In the genomic region with DNA sequence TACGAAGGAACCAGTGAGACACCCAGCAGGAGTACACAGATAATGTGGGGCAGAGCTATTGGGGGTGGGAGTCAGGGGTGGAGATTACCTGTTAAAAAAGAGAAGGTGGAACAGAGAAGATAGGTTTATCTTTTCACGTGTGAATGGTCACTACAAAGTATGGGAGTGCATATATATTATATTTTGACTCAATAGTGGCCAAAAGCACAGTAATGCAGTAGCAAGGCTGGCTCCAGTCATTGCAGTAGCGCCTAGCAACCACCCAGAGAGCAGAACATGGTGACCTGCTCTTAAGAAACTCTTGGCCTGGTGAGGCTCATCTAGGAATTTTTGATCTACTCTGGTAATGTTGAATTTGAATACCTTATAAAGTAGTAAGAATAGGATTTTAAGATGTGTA, we compare ENCODE assay signal across 1 cellular context.
TF ChIP-seq lines count a peak whose summit lies in the region.

No MANE protein-coding gene starts in this region.

TF ChIP-seq in K562, 482 proteins besides CTCF, POLR2A, EP300 and RAD21:
- TF ChIP-seq HMG20B (CRISPR knock-in tag; IDR thresholded peaks at IDR 0.05) (no peak), RFX1 (IDR thresholded peaks at IDR 0.05) (peak; percentile 66)
- TF ChIP-seq, protein P1, sequence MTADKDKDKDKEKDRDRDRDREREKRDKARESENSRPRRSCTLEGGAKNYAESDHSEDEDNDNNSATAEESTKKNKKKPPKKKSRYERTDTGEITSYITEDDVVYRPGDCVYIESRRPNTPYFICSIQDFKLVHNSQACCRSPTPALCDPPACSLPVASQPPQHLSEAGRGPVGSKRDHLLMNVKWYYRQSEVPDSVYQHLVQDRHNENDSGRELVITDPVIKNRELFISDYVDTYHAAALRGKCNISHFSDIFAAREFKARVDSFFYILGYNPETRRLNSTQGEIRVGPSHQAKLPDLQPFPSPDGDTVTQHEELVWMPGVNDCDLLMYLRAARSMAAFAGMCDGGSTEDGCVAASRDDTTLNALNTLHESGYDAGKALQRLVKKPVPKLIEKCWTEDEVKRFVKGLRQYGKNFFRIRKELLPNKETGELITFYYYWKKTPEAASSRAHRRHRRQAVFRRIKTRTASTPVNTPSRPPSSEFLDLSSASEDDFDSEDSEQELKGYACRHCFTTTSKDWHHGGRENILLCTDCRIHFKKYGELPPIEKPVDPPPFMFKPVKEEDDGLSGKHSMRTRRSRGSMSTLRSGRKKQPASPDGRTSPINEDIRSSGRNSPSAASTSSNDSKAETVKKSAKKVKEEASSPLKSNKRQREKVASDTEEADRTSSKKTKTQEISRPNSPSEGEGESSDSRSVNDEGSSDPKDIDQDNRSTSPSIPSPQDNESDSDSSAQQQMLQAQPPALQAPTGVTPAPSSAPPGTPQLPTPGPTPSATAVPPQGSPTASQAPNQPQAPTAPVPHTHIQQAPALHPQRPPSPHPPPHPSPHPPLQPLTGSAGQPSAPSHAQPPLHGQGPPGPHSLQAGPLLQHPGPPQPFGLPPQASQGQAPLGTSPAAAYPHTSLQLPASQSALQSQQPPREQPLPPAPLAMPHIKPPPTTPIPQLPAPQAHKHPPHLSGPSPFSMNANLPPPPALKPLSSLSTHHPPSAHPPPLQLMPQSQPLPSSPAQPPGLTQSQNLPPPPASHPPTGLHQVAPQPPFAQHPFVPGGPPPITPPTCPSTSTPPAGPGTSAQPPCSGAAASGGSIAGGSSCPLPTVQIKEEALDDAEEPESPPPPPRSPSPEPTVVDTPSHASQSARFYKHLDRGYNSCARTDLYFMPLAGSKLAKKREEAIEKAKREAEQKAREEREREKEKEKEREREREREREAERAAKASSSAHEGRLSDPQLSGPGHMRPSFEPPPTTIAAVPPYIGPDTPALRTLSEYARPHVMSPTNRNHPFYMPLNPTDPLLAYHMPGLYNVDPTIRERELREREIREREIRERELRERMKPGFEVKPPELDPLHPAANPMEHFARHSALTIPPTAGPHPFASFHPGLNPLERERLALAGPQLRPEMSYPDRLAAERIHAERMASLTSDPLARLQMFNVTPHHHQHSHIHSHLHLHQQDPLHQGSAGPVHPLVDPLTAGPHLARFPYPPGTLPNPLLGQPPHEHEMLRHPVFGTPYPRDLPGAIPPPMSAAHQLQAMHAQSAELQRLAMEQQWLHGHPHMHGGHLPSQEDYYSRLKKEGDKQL (CRISPR knock-in tag; IDR thresholded peaks at IDR 0.05; ENCODE audit: borderline replicate concordance): no peak
- TF ChIP-seq, protein P2, sequence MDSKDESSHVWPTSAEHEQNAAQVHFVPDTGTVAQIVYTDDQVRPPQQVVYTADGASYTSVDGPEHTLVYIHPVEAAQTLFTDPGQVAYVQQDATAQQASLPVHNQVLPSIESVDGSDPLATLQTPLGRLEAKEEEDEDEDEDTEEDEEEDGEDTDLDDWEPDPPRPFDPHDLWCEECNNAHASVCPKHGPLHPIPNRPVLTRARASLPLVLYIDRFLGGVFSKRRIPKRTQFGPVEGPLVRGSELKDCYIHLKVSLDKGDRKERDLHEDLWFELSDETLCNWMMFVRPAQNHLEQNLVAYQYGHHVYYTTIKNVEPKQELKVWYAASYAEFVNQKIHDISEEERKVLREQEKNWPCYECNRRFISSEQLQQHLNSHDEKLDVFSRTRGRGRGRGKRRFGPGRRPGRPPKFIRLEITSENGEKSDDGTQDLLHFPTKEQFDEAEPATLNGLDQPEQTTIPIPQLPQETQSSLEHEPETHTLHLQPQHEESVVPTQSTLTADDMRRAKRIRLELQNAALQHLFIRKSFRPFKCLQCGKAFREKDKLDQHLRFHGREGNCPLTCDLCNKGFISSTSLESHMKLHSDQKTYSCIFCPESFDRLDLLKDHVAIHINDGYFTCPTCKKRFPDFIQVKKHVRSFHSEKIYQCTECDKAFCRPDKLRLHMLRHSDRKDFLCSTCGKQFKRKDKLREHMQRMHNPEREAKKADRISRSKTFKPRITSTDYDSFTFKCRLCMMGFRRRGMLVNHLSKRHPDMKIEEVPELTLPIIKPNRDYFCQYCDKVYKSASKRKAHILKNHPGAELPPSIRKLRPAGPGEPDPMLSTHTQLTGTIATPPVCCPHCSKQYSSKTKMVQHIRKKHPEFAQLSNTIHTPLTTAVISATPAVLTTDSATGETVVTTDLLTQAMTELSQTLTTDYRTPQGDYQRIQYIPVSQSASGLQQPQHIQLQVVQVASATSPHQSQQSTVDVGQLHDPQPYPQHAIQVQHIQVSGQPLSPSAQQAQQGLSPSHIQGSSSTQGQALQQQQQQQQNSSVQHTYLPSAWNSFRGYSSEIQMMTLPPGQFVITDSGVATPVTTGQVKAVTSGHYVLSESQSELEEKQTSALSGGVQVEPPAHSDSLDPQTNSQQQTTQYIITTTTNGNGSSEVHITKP (IDR thresholded peaks at IDR 0.05; ENCODE audit: partially characterized antibody): peak; percentile 76
